ENCODE assay signal across 27 cellular contexts in genomic region chr3:146464005-146464595, GRCh38. TPM values are rescaled to one million over a fixed set of nuclear protein-coding genes. Genes with fewer than 3 reads are reported as not detected.
DNase-seq lines count a peak whose midpoint lies in the region; ATAC-seq and TF ChIP-seq lines count a peak whose summit lies in the region.
"Had no signal": no experiment of that assay in that cellular context is flagged by ENCODE, and none has a peak within 500 bp of the region (broad histone marks: within the 10 kb centered on the region; RNA-seq: fewer than 3 reads in every experiment).

No MANE protein-coding gene starts in this region.

- H3K79me2 ChIP-seq in osteoblast (ENCODE audit: insufficient read depth, low read length): no peaks in the 10 kb centered on the region
- H3K79me2 ChIP-seq: hepatocyte had no signal

- no peak for DNase-seq in activated CD8-positive, alpha-beta memory T cell treated with anti-CD3 and anti-CD28 coated beads, Interleukin-2, amount 10 ng/mL, durations not matched to agents 7 days and 5 days
- DNase-seq in activated CD8-positive, alpha-beta memory T cell treated with anti-CD3 and anti-CD28 coated beads for 24 hours: no peak
- DNase-seq in LHCN-M2 (ENCODE audit: low read depth) (peak; percentile 62), choroid plexus epithelial cell (ENCODE audit: low read depth) (peak; percentile 35), osteoblast (ENCODE audit: insufficient read length, low spot score, missing footprints) (peak; percentile 85), NCI-H2227 treated with DMSO at 0.1 percent for 48 hours (lab: John Stamatoyannopoulos, UW) (no peak), A172 (ENCODE audit: low spot score) (no peak)
- DNase-seq: ACHN; activated naive CD4-positive, alpha-beta T cell; brain microvascular endothelial cell; CD4-positive, alpha-beta memory T cell; esophagus squamous epithelium; left cardiac atrium; NCI-H1436 treated with DMSO at 0.1 percent for 48 hours; stomach; T-cell; upper lobe of right lung had no signal

- peaks cover 1% of the 10 kb centered on the region for H3K36me3 Mint-ChIP-seq in activated CD8-positive, alpha-beta memory T cell treated with anti-CD3 and anti-CD28 coated beads, Interleukin-2, amount 10 ng/mL, durations not matched to agents 7 days and 5 days
- H3K36me3 Mint-ChIP-seq: CD4-positive, alpha-beta memory T cell; T-cell had no signal

- H3K4me3 Mint-ChIP-seq in activated CD8-positive, alpha-beta memory T cell treated with anti-CD3 and anti-CD28 coated beads, Interleukin-2, amount 10 ng/mL, durations not matched to agents 7 days and 5 days: no peak overlapping the region
- H3K4me3 Mint-ChIP-seq: CD4-positive, alpha-beta memory T cell; T-cell had no signal

- CTCF ChIA-PET in activated CD8-positive, alpha-beta memory T cell treated with anti-CD3 and anti-CD28 coated beads, Interleukin-2, amount 10 ng/mL, durations not matched to agents 7 days and 5 days (lab: Charles Lee): no interaction called here

- H2AFZ ChIP-seq in osteoblast (ENCODE audit: low read length): no peak overlapping the region
- H2AFZ ChIP-seq: hepatocyte had no signal

- peak; percentile 32 for ATAC-seq in activated CD8-positive, alpha-beta memory T cell treated with anti-CD3 and anti-CD28 coated beads, Interleukin-2, amount 10 ng/mL, durations not matched to agents 7 days and 5 days
- no peak for ATAC-seq in GM21515 (IDR thresholded peaks at IDR 0.05; ENCODE audit: unreplicated experiment)
- ATAC-seq: HCT116, left cardiac atrium, Right ventricle myocardium inferior, T-cell, upper lobe of right lung had no signal

- no peaks in the 10 kb centered on the region for H3K9me3 ChIP-seq in osteoblast (ENCODE audit: low read depth, low read length)
- H3K9me3 ChIP-seq: esophagus squamous epithelium, right atrium auricular region, stomach, upper lobe of right lung had no signal

- H3K4me1 ChIP-seq in osteoblast (ENCODE audit: insufficient read depth, low read length): peaks cover 35% of the 10 kb centered on the region
- H3K4me1 ChIP-seq: right atrium auricular region, upper lobe of right lung had no signal

- H3K4me3 ChIP-seq in choroid plexus epithelial cell (ENCODE audit: low read depth, low read length): no peak overlapping the region
- no peak overlapping the region for H3K4me3 ChIP-seq in osteoblast (ENCODE audit: insufficient read depth, low read length)
- H3K4me3 ChIP-seq: esophagus squamous epithelium, hepatocyte, right atrium auricular region, stomach, upper lobe of right lung had no signal

- no peaks in the 10 kb centered on the region for H3K27me3 Mint-ChIP-seq in activated CD8-positive, alpha-beta memory T cell treated with anti-CD3 and anti-CD28 coated beads, Interleukin-2, amount 10 ng/mL, durations not matched to agents 7 days and 5 days
- H3K27me3 Mint-ChIP-seq: CD4-positive, alpha-beta memory T cell; T-cell had no signal

- no peak overlapping the region for H3K4me2 ChIP-seq in osteoblast (ENCODE audit: insufficient read depth, low read length)
- H3K4me2 ChIP-seq: hepatocyte had no signal

- H3K9me3 Mint-ChIP-seq in activated CD8-positive, alpha-beta memory T cell treated with anti-CD3 and anti-CD28 coated beads, Interleukin-2, amount 10 ng/mL, durations not matched to agents 7 days and 5 days (ENCODE audit: low read depth): no peaks in the 10 kb centered on the region
- H3K9me3 Mint-ChIP-seq: CD4-positive, alpha-beta memory T cell; T-cell had no signal

- no peaks in the 10 kb centered on the region for H4K20me1 ChIP-seq in osteoblast (ENCODE audit: insufficient read depth, low read length)

- TF ChIP-seq CTCF in choroid plexus epithelial cell (conservative IDR thresholded peaks at IDR 0.05; ENCODE audit: low read depth, low read length): no peak
- TF ChIP-seq CTCF in osteoblast (IDR thresholded peaks at IDR 0.05; ENCODE audit: extremely low read depth, low read depth, low read length): no peak

- H3K27ac ChIP-seq in osteoblast (ENCODE audit: low read depth, low read length): no peak overlapping the region
- H3K27ac ChIP-seq: brain microvascular endothelial cell, esophagus squamous epithelium, hepatocyte, right atrium auricular region, stomach, upper lobe of right lung, VCaP had no signal

- no peaks in the 10 kb centered on the region for H3K27me3 ChIP-seq in osteoblast (ENCODE audit: insufficient read depth, low read length)
- H3K27me3 ChIP-seq: brain microvascular endothelial cell, esophagus squamous epithelium, hepatocyte, right atrium auricular region, stomach, upper lobe of right lung had no signal

- no peaks in the 10 kb centered on the region for H3K36me3 ChIP-seq in osteoblast (ENCODE audit: insufficient read depth, low read length)
- H3K36me3 ChIP-seq: brain microvascular endothelial cell, esophagus squamous epithelium, right atrium auricular region, stomach, upper lobe of right lung had no signal

- H3K4me1 Mint-ChIP-seq in activated CD8-positive, alpha-beta memory T cell treated with anti-CD3 and anti-CD28 coated beads, Interleukin-2, amount 10 ng/mL, durations not matched to agents 7 days and 5 days: peaks cover 14% of the 10 kb centered on the region

- H3K27ac Mint-ChIP-seq in activated CD8-positive, alpha-beta memory T cell treated with anti-CD3 and anti-CD28 coated beads, Interleukin-2, amount 10 ng/mL, durations not matched to agents 7 days and 5 days: no peak overlapping the region
- H3K27ac Mint-ChIP-seq: CD4-positive, alpha-beta memory T cell; T-cell had no signal

RNA-seq across cellular contexts. Expression of gene PLSCR2, which starts 5.3 kb away (rescaled TPM):
- not detected for total RNA-seq in activated CD8-positive, alpha-beta memory T cell treated with anti-CD3 and anti-CD28 coated beads, Interleukin-2, amount 10 ng/mL, durations not matched to agents 7 days and 5 days
- total RNA-seq in LHCN-M2 (2014; rRNA removed): not detected in 2 replicates
- polyA plus RNA-seq in LHCN-M2 (2012): not detected
- not detected in 2 replicates for total RNA-seq in osteoblast
- total RNA-seq in A172 (2014; rRNA removed; shearing (Covaris generic)): not detected in 2 replicates
- total RNA-seq: activated CD8-positive, alpha-beta memory T cell treated with anti-CD3 and anti-CD28 coated beads for 36 hours; dermis microvascular lymphatic vessel endothelial cell; esophagus squamous epithelium; hepatocyte; left cardiac atrium; mononuclear cell; NCI-H460; right atrium auricular region; Right ventricle myocardium inferior; upper lobe of right lung had no signal
- polyA plus RNA-seq: hepatocyte had no signal

Comparison
In these comparisons a context has a peak if more than half of its experiments do, and no peak if none do; other contexts are left out.
1. DNase-seq: peak in LHCN-M2 (single experiment), choroid plexus epithelial cell (single experiment) and osteoblast (single experiment); none in activated CD8-positive, alpha-beta memory T cell treated with anti-CD3 and anti-CD28 coated beads, Interleukin-2, amount 10 ng/mL, durations not matched to agents 7 days and 5 days (single experiment), activated CD8-positive, alpha-beta memory T cell treated with anti-CD3 and anti-CD28 coated beads for 24 hours (single experiment), NCI-H2227 treated with DMSO at 0.1 percent for 48 hours (single experiment) and A172 (single experiment).